Comparison of ENCODE assay signal across 8 cellular contexts in the genomic region with DNA sequence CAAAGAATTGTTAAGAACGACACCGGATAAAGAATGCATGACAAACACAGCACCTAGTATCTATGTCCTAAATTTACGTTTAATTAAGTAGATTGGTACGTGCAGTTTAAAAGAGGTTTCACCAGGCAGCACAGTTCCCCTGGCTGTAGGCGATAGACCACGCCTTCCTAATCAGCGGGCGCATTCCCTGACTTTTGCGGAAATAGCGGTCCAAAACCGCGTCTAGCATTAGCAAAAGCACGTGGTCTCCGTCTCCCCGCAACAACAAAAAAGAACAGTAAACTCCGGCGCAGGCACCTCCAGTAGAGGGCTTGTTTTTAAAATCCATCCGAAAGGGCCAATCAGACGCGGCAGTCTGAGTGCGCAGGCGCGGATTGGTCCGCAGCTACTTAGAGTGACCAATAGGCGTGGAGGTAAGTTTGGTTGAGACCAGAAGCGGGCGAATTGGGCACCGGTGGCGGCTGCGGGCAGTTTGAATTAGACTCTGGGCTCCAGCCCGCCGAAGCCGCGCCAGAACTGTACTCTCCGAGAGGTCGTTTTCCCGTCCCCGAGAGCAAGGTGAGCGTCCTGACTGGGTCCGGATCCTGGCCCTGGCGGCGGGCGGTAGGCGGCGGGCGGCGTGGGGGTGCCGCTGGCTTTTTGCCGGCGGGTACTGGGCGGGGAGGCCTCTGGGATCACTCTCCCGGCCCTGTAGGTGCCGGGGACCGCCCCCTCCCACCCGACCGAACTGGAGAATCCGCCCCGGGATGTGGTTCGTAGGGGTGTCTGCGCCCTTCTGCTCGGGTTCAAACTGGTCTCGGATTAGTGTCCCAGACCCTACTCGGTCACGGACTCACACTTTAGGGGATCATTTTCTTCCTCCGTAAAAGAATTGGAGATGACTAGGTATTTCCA. TPM values are rescaled to one million over a fixed set of nuclear protein-coding genes. Genes with fewer than 3 reads are reported as not detected.
DNase-seq lines count a peak whose midpoint lies in the region; ATAC-seq and TF ChIP-seq lines count a peak whose summit lies in the region.

A gene with protein sequence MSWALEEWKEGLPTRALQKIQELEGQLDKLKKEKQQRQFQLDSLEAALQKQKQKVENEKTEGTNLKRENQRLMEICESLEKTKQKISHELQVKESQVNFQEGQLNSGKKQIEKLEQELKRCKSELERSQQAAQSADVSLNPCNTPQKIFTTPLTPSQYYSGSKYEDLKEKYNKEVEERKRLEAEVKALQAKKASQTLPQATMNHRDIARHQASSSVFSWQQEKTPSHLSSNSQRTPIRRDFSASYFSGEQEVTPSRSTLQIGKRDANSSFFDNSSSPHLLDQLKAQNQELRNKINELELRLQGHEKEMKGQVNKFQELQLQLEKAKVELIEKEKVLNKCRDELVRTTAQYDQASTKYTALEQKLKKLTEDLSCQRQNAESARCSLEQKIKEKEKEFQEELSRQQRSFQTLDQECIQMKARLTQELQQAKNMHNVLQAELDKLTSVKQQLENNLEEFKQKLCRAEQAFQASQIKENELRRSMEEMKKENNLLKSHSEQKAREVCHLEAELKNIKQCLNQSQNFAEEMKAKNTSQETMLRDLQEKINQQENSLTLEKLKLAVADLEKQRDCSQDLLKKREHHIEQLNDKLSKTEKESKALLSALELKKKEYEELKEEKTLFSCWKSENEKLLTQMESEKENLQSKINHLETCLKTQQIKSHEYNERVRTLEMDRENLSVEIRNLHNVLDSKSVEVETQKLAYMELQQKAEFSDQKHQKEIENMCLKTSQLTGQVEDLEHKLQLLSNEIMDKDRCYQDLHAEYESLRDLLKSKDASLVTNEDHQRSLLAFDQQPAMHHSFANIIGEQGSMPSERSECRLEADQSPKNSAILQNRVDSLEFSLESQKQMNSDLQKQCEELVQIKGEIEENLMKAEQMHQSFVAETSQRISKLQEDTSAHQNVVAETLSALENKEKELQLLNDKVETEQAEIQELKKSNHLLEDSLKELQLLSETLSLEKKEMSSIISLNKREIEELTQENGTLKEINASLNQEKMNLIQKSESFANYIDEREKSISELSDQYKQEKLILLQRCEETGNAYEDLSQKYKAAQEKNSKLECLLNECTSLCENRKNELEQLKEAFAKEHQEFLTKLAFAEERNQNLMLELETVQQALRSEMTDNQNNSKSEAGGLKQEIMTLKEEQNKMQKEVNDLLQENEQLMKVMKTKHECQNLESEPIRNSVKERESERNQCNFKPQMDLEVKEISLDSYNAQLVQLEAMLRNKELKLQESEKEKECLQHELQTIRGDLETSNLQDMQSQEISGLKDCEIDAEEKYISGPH (N-terminal part only) (plus strand): TSS at position 432 of the 894 bp plus-strand sequence. CDS start 10,560 bp downstream, outside the sequence.

- WGBS in endodermal cell (ENCODE audit: insufficient coverage in 1 of 2, insufficient read length in 1 of 2), 2 experiments, result 3 to 12% methylated on average over 16 to 65 of the region's 65 CpGs

- H3K27me3 ChIP-seq in Caco-2 (replicated peaks; ENCODE audit: control insufficient read depth, insufficient read depth, low read length), result no peaks in the 10 kb centered on the region
- H3K27me3 ChIP-seq in endodermal cell (ENCODE audit: control insufficient read depth, insufficient read depth, low read length, poor library complexity, severe bottlenecking), result no peaks in the 10 kb centered on the region

- peak; percentile 99 for ATAC-seq in GM21360 (IDR thresholded peaks at IDR 0.05; ENCODE audit: unreplicated experiment)

- H3K9me3 Mint-ChIP-seq in Caco-2 (ENCODE audit: unreplicated experiment), result no peaks in the 10 kb centered on the region
- no peaks in the 10 kb centered on the region for H3K9me3 Mint-ChIP-seq in endodermal cell

- TF ChIP-seq CTCF in Caco-2 (IDR thresholded peaks at IDR 0.05; ENCODE audit: insufficient read depth in 1 of 2, low read depth in 1 of 2, low read length in 1 of 2, severe bottlenecking in 1 of 2, unreplicated experiment in 1 of 2) (peak in 1 of 2 experiments; percentile 10), endodermal cell (conservative IDR thresholded peaks at IDR 0.05) (peak; percentile 43)

- H3K36me3 ChIP-seq in Caco-2 (ENCODE audit: control insufficient read depth, insufficient read depth, low read length) (peaks cover 2% of the 10 kb centered on the region; the same call in 1 of the 2 replicates), endodermal cell (ENCODE audit: control insufficient read depth, insufficient read depth, low read length) (no peaks in the 10 kb centered on the region)

- H3K27me3 Mint-ChIP-seq in Caco-2 (ENCODE audit: insufficient read depth, unreplicated experiment) (no peaks in the 10 kb centered on the region), endodermal cell (ENCODE audit: insufficient read depth) (no peaks in the 10 kb centered on the region)

- TSS peak; percentile 58 for BruUV-seq in Caco-2 (replicated peaks; lab: Mats Ljungman, UMichigan)

- peak within 1 kb of the TSS; percentile 32 for H3K27ac ChIP-seq in endodermal cell (ENCODE audit: low read depth, low read length)

- CTCF ChIA-PET in Caco-2 (lab: Charles Lee), result interaction anchor here (0.9 to 1.5 kb wide), 2 partner anchors 24 to 271 kb away, joined by 3 to 5 read pairs; no protein-coding TSS in a partner anchor

- intact Hi-C loops in Caco-2 (cut with micrococcal nuclease; ENCODE audit: unreplicated experiment), result loop anchor here (5.0 kb wide), 2 partner anchors 96 to 271 kb away; no protein-coding TSS in a partner anchor

- H3K4me1 ChIP-seq in Caco-2 (peaks cover 14% of the 10 kb centered on the region; the same call in 1 of the 2 replicates), endodermal cell (ENCODE audit: control insufficient read depth, insufficient read depth, low read length) (peaks cover 5% of the 10 kb centered on the region)

- H3K4me3 Mint-ChIP-seq in Caco-2 (ENCODE audit: unreplicated experiment) (peak within 1 kb of the TSS; percentile 97), endodermal cell (peak within 1 kb of the TSS; percentile 92)

- peak within 1 kb of the TSS; percentile 78 for H3K4me3 ChIP-seq in Caco-2 (ENCODE audit: low read depth, low read length)
- peak within 1 kb of the TSS; percentile 88 for H3K4me3 ChIP-seq in endodermal cell (ENCODE audit: low read length)

- H3K4me1 Mint-ChIP-seq in Caco-2 (ENCODE audit: low read depth, unreplicated experiment), result peaks cover 19% of the 10 kb centered on the region
- H3K4me1 Mint-ChIP-seq in endodermal cell, result peaks cover 12% of the 10 kb centered on the region

- DNase-seq in Caco-2 (peak; percentile 96 to 98), HT1080 (ENCODE audit: low read depth) (peak; percentile 99), NOMO-1 treated with DMSO at 0.1 percent for 48 hours (lab: John Stamatoyannopoulos, UW; ENCODE audit: unreplicated experiment) (peak; percentile 99), endodermal cell (peak; percentile 99), mesenteric fat pad (ENCODE audit: low spot score) (peak; percentile 97)
- DNase-seq in activated CD8-positive, alpha-beta memory T cell treated with anti-CD3 and anti-CD28 coated beads for 4 hours (ENCODE audit: low read depth in 2 of 2), result peak; percentile 83 to 85
- DNase-seq in stimulated activated CD8-positive, alpha-beta memory T cell treated with anti-CD3 and anti-CD28 coated beads, Interleukin-15, amount 100 ng/mL, for 24 hours (ENCODE audit: low read depth), result peak; percentile 69

- H3K36me3 Mint-ChIP-seq in Caco-2 (ENCODE audit: insufficient read depth, unreplicated experiment) (peaks cover 25% of the 10 kb centered on the region), endodermal cell (ENCODE audit: low read depth) (peaks cover 8% of the 10 kb centered on the region)

- POLR2A ChIA-PET in Caco-2 (lab: Charles Lee), result interaction anchor here (0.5 to 0.9 kb wide), 5 partner anchors 51 to 546 kb away, joined by 3 to 6 read pairs (median 3); a partner anchor contains a TSS

- peak within 1 kb of the TSS; percentile 76 for H3K9ac ChIP-seq in endodermal cell (ENCODE audit: extremely low read depth, low read length, poor library complexity, severe bottlenecking)

- H3K9me3 ChIP-seq in Caco-2 (no peaks in the 10 kb centered on the region), endodermal cell (ENCODE audit: control insufficient read depth, low read length) (no peaks in the 10 kb centered on the region)

- H3K27ac Mint-ChIP-seq in Caco-2 (ENCODE audit: unreplicated experiment) (peak within 1 kb of the TSS; percentile 98), endodermal cell (peak within 1 kb of the TSS; percentile 96)

RNA-seq across cellular contexts. Expression of the gene that starts here (rescaled TPM):
- total RNA-seq in Caco-2 (2022) (130 and 145 TPM in 2 replicates), endodermal cell (10 to 100 TPM; 77.2 to 87.2 TPM), mesenteric fat pad (0.51 TPM)
- 67.4 and 85.6 TPM in 2 replicates for total RNA-seq in HT1080 (2014; rRNA removed; shearing (Covaris generic))
- 43.7 and 65.0 TPM in 2 replicates for polyA plus RNA-seq in HT1080 (2015; cell fraction: cytosol; rRNA removed)
- polyA plus RNA-seq in HT1080 (2015; cell fraction: nucleus; rRNA removed), result 204 and 219 TPM in 2 replicates
- polyA plus RNA-seq in endodermal cell (2013, experiment 1 of 2), result 95.0 TPM
- 126 TPM for polyA plus RNA-seq in endodermal cell (2013, experiment 2 of 2)

Comparison
In these comparisons a context has a peak if more than half of its experiments do, and no peak if none do; other contexts are left out.
1. Peak in every context shown above with its lines: DNase-seq, ATAC-seq, H3K4me3 ChIP-seq and H3K27ac ChIP-seq.
2. RNA of the gene that starts here (total RNA-seq): 130 to 145 TPM in Caco-2, 77.2 to 87.2 TPM in endodermal cell and 67.4 to 85.6 TPM in HT1080; 0.51 TPM in mesenteric fat pad (single experiment); every median in the first group is over 10 times any median in the second.
3. Peak in DNase-seq in mesenteric fat pad; RNA of the gene not detected or under 1 TPM.